18 cellular contexts compared by ENCODE assay signal in the genomic region with DNA sequence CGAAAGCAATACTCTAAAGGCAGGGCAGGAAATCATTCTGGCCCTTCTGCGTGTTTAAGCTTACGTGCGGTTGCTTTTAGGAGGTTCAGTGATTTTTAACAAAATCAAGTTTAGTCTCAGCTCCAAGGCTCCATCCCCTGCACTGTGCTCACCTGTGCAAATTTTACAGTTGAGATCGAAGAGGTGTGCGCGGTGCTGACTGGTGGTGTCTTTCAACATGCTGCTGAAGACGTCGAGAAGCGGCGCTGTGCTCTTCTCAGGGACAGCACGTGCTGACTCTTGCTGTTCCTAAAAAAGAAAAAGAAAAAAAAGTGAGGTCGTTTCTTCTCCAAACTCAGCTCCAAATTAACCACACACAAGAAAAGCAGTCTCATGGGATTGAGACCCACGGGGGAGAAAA. TPM values are rescaled to one million over a fixed set of nuclear protein-coding genes. Genes with fewer than 3 reads are reported as not detected.
DNase-seq lines count a peak whose midpoint lies in the region; ATAC-seq and TF ChIP-seq lines count a peak whose summit lies in the region.
"Had no signal": no experiment of that assay in that cellular context is flagged by ENCODE, and none has a peak within 500 bp of the region (broad histone marks: within the 10 kb centered on the region; RNA-seq: fewer than 3 reads in every experiment).

No MANE protein-coding gene starts in this region.

- CTCF ChIA-PET in WTC11 (lab: Charles Lee), result interaction anchor here (0.6 to 1.5 kb wide), 4 partner anchors 8 to 71 kb away, joined by 3 to 5 read pairs (median 4); no protein-coding TSS in a partner anchor

- no peak overlapping the region for H3K9ac ChIP-seq in BLaER1

- H3K4me1 ChIP-seq in BLaER1, result peaks cover 85% of the 10 kb centered on the region
- peaks cover 5% of the 10 kb centered on the region for H3K4me1 ChIP-seq in lower lobe of right lung
- H3K4me1 ChIP-seq: A549 had no signal

- no peak overlapping the region for H3K27ac ChIP-seq in BLaER1
- no peak overlapping the region for H3K27ac ChIP-seq in lower lobe of right lung
- H3K27ac ChIP-seq: 22Rv1, A549 had no signal

- no peak for ATAC-seq in WTC11
- ATAC-seq in lower lobe of right lung, result no peak
- ATAC-seq: CD8-positive, alpha-beta T cell; GM12878 had no signal

- TF ChIP-seq CTCF in WTC11 (IDR thresholded peaks at IDR 0.05) (no peak), lower lobe of right lung (IDR thresholded peaks at IDR 0.05) (no peak), osteocyte (IDR thresholded peaks at IDR 0.05) (no peak)

- H3K9me3 Mint-ChIP-seq in T-helper 1 cell treated with Interleukin-12 subunit alpha and Interleukin-12 subunit beta and Interleukin-4 antibody, amounts not matched to agents 30 μg/mL and 1 μg/mL, for 36 hours, result no peaks in the 10 kb centered on the region
- no peaks in the 10 kb centered on the region for H3K9me3 Mint-ChIP-seq in WTC11
- H3K9me3 Mint-ChIP-seq in osteocyte (ENCODE audit: unreplicated experiment), result no peaks in the 10 kb centered on the region
- H3K9me3 Mint-ChIP-seq: CD8-positive, alpha-beta T cell; HFFc6 had no signal

- peaks cover 37% of the 10 kb centered on the region for H3K4me1 Mint-ChIP-seq in T-helper 1 cell treated with Interleukin-12 subunit alpha and Interleukin-12 subunit beta and Interleukin-4 antibody, amounts not matched to agents 30 μg/mL and 1 μg/mL, for 36 hours (ENCODE audit: low read depth)
- H3K4me1 Mint-ChIP-seq in WTC11 (peaks cover 15% of the 10 kb centered on the region), osteocyte (ENCODE audit: unreplicated experiment) (no peaks in the 10 kb centered on the region)

- H3K27me3 Mint-ChIP-seq in T-helper 1 cell treated with Interleukin-12 subunit alpha and Interleukin-12 subunit beta and Interleukin-4 antibody, amounts not matched to agents 30 μg/mL and 1 μg/mL, for 36 hours (ENCODE audit: low read depth), result no peaks in the 10 kb centered on the region
- H3K27me3 Mint-ChIP-seq in WTC11 (ENCODE audit: low read depth) (no peaks in the 10 kb centered on the region; the same call in 1 of the 2 replicates), osteocyte (ENCODE audit: unreplicated experiment) (no peaks in the 10 kb centered on the region)

- POLR2A ChIA-PET in WTC11 (lab: Charles Lee), result no interaction called here

- H3K4me2 ChIP-seq in BLaER1, result peak overlapping the region; percentile 86
- H3K4me2 ChIP-seq: A549 had no signal

- H3K27ac Mint-ChIP-seq in T-helper 1 cell treated with Interleukin-12 subunit alpha and Interleukin-12 subunit beta and Interleukin-4 antibody, amounts not matched to agents 30 μg/mL and 1 μg/mL, for 36 hours, result peak overlapping the region; percentile 20
- peak overlapping the region; percentile 53; the same call in 1 of the 2 replicates for H3K27ac Mint-ChIP-seq in WTC11
- no peak overlapping the region for H3K27ac Mint-ChIP-seq in osteocyte (ENCODE audit: unreplicated experiment)
- H3K27ac Mint-ChIP-seq: CD8-positive, alpha-beta T cell; HFFc6 had no signal

- peaks cover 41% of the 10 kb centered on the region for H4K20me1 ChIP-seq in BLaER1

- H3K9me3 ChIP-seq in BLaER1, result no peaks in the 10 kb centered on the region
- no peaks in the 10 kb centered on the region for H3K9me3 ChIP-seq in lower lobe of right lung
- H3K9me3 ChIP-seq: A549 had no signal

- H3K4me3 ChIP-seq in BLaER1 (no peak overlapping the region), lower lobe of right lung (no peak overlapping the region)
- H3K4me3 ChIP-seq: A549, GM12878 had no signal

- peaks cover 79% of the 10 kb centered on the region for H3K36me3 ChIP-seq in BLaER1
- peaks cover 78% of the 10 kb centered on the region for H3K36me3 ChIP-seq in lower lobe of right lung

- peaks cover 58% of the 10 kb centered on the region for H3K36me3 Mint-ChIP-seq in T-helper 1 cell treated with Interleukin-12 subunit alpha and Interleukin-12 subunit beta and Interleukin-4 antibody, amounts not matched to agents 30 μg/mL and 1 μg/mL, for 36 hours (ENCODE audit: low read depth)
- H3K36me3 Mint-ChIP-seq in WTC11 (peaks cover 77% of the 10 kb centered on the region), osteocyte (ENCODE audit: unreplicated experiment) (peaks cover 50% of the 10 kb centered on the region)

- no peak overlapping the region for H3K4me3 Mint-ChIP-seq in T-helper 1 cell treated with Interleukin-12 subunit alpha and Interleukin-12 subunit beta and Interleukin-4 antibody, amounts not matched to agents 30 μg/mL and 1 μg/mL, for 36 hours
- H3K4me3 Mint-ChIP-seq in WTC11, result no peak overlapping the region
- no peak overlapping the region for H3K4me3 Mint-ChIP-seq in osteocyte (ENCODE audit: unreplicated experiment)
- H3K4me3 Mint-ChIP-seq: CD8-positive, alpha-beta T cell; HFFc6 had no signal

- no peaks in the 10 kb centered on the region for H3K27me3 ChIP-seq in BLaER1
- H3K27me3 ChIP-seq in lower lobe of right lung (ENCODE audit: low read depth), result no peaks in the 10 kb centered on the region

- intact Hi-C loops in lower lobe of right lung (cut with DNase I), result no loop called here

- DNase-seq in T-helper 1 cell (no peak), WTC11 (ENCODE audit: low spot score) (no peak), lower lobe of right lung (peak; percentile 17), DMS53 (lab: John Stamatoyannopoulos, UW) (no peak), osteocyte (ENCODE audit: extremely low spot score, unreplicated experiment) (no peak), activated T-cell treated with anti-CD3 and anti-CD28 coated beads for 4 hours (no peak)
- DNase-seq: AML-193; Calu3; CD8-positive, alpha-beta T cell; DND-41; EL; GOT3; HFFc6 had no signal

TF ChIP-seq in WTC11, 78 proteins besides CTCF, POLR2A, EP300 and RAD21 (continues in another document):
- TF ChIP-seq ZNF263 (CRISPR knock-in tag; IDR thresholded peaks at IDR 0.05; ENCODE audit: low read depth) (no peak), SOX15 (CRISPR knock-in tag; IDR thresholded peaks at IDR 0.05) (no peak), SMAD4 (CRISPR knock-in tag; IDR thresholded peaks at IDR 0.05) (no peak), ZNF423 (CRISPR knock-in tag; IDR thresholded peaks at IDR 0.05) (no peak), RORB (CRISPR knock-in tag; IDR thresholded peaks at IDR 0.05) (no peak), CREB1 (CRISPR knock-in tag; IDR thresholded peaks at IDR 0.05) (no peak), HMGA2 (CRISPR knock-in tag; IDR thresholded peaks at IDR 0.05) (no peak), ATF1 (CRISPR knock-in tag; IDR thresholded peaks at IDR 0.05) (no peak)
- TF ChIP-seq, protein P1, sequence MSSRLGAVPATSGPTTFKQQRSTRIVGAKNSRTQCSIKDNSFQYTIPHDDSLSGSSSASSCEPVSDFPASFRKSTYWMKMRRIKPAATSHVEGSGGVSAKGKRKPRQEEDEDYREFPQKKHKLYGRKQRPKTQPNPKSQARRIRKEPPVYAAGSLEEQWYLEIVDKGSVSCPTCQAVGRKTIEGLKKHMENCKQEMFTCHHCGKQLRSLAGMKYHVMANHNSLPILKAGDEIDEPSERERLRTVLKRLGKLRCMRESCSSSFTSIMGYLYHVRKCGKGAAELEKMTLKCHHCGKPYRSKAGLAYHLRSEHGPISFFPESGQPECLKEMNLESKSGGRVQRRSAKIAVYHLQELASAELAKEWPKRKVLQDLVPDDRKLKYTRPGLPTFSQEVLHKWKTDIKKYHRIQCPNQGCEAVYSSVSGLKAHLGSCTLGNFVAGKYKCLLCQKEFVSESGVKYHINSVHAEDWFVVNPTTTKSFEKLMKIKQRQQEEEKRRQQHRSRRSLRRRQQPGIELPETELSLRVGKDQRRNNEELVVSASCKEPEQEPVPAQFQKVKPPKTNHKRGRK (CRISPR knock-in tag; IDR thresholded peaks at IDR 0.05; ENCODE audit: borderline replicate concordance), result no peak
- TF ChIP-seq, protein P2, sequence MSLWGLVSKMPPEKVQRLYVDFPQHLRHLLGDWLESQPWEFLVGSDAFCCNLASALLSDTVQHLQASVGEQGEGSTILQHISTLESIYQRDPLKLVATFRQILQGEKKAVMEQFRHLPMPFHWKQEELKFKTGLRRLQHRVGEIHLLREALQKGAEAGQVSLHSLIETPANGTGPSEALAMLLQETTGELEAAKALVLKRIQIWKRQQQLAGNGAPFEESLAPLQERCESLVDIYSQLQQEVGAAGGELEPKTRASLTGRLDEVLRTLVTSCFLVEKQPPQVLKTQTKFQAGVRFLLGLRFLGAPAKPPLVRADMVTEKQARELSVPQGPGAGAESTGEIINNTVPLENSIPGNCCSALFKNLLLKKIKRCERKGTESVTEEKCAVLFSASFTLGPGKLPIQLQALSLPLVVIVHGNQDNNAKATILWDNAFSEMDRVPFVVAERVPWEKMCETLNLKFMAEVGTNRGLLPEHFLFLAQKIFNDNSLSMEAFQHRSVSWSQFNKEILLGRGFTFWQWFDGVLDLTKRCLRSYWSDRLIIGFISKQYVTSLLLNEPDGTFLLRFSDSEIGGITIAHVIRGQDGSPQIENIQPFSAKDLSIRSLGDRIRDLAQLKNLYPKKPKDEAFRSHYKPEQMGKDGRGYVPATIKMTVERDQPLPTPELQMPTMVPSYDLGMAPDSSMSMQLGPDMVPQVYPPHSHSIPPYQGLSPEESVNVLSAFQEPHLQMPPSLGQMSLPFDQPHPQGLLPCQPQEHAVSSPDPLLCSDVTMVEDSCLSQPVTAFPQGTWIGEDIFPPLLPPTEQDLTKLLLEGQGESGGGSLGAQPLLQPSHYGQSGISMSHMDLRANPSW (CRISPR knock-in tag; conservative IDR thresholded peaks at IDR 0.05; ENCODE audit: low read depth), result no peak
- TF ChIP-seq, protein P3, sequence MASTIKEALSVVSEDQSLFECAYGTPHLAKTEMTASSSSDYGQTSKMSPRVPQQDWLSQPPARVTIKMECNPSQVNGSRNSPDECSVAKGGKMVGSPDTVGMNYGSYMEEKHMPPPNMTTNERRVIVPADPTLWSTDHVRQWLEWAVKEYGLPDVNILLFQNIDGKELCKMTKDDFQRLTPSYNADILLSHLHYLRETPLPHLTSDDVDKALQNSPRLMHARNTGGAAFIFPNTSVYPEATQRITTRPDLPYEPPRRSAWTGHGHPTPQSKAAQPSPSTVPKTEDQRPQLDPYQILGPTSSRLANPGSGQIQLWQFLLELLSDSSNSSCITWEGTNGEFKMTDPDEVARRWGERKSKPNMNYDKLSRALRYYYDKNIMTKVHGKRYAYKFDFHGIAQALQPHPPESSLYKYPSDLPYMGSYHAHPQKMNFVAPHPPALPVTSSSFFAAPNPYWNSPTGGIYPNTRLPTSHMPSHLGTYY (CRISPR knock-in tag; IDR thresholded peaks at IDR 0.05), result no peak

RNA-seq across cellular contexts. Expression of a gene that starts 32.0 kb away (rescaled TPM):
- total RNA-seq in WTC11 (2021), result 69.3 to 87.3 TPM (median 71.6 TPM) in 3 replicates
- 54.6 TPM for total RNA-seq in lower lobe of right lung
- total RNA-seq in osteocyte, result 53.6 and 54.7 TPM in 2 replicates

RNA-seq across cellular contexts. Expression of a gene that starts 32.6 kb away (rescaled TPM):
- total RNA-seq in WTC11 (2021) (19.7 to 20.4 TPM (median 20.3 TPM) in 3 replicates), lower lobe of right lung (8.2 TPM), osteocyte (12.2 and 12.8 TPM in 2 replicates)

RNA-seq across cellular contexts. Expression of a gene that starts 43.7 kb away (rescaled TPM):
- 56.2 to 70.2 TPM (median 56.6 TPM) in 3 replicates for total RNA-seq in WTC11 (2021)
- 26.2 TPM for total RNA-seq in lower lobe of right lung
- total RNA-seq in osteocyte, result 33.5 and 35.8 TPM in 2 replicates

RNA-seq across cellular contexts. Expression of a gene that starts 58.2 kb away (rescaled TPM):
- 26.2 to 41.7 TPM (median 30.8 TPM) in 3 replicates for total RNA-seq in WTC11 (2021)
- 10.4 TPM for total RNA-seq in lower lobe of right lung
- not detected in 2 replicates for total RNA-seq in osteocyte
